ENCODE assay signal across 1 cellular context in genomic region chr4:184343400-184344177, GRCh38.
TF ChIP-seq lines count a peak whose summit lies in the region.

No MANE protein-coding gene starts in this region.

TF ChIP-seq in HepG2, 621 proteins besides CTCF, POLR2A, EP300 and RAD21 (continued from another document and continues in another):
- TF ChIP-seq ZNF574 (CRISPR knock-in tag; IDR thresholded peaks at IDR 0.05) = peak; percentile 60
- peak; percentile 49; the same call in 1 of the 2 replicates for TF ChIP-seq ZNF232 (CRISPR knock-in tag; IDR thresholded peaks at IDR 0.05; ENCODE audit: borderline replicate concordance)
- TF ChIP-seq ZNF292 (CRISPR knock-in tag; IDR thresholded peaks at IDR 0.05; ENCODE audit: borderline replicate concordance, low read depth) = peak; percentile 93
- no peak for TF ChIP-seq HDAC1 (CRISPR knock-in tag; IDR thresholded peaks at IDR 0.05)
- TF ChIP-seq JUND (CRISPR knock-in tag; IDR thresholded peaks at IDR 0.05) = no peak
- TF ChIP-seq TFAP4 (IDR thresholded peaks at IDR 0.05; ENCODE audit: borderline replicate concordance, low read depth) = peak; percentile 27; the same call in 1 of the 2 replicates
- TF ChIP-seq, protein P1, sequence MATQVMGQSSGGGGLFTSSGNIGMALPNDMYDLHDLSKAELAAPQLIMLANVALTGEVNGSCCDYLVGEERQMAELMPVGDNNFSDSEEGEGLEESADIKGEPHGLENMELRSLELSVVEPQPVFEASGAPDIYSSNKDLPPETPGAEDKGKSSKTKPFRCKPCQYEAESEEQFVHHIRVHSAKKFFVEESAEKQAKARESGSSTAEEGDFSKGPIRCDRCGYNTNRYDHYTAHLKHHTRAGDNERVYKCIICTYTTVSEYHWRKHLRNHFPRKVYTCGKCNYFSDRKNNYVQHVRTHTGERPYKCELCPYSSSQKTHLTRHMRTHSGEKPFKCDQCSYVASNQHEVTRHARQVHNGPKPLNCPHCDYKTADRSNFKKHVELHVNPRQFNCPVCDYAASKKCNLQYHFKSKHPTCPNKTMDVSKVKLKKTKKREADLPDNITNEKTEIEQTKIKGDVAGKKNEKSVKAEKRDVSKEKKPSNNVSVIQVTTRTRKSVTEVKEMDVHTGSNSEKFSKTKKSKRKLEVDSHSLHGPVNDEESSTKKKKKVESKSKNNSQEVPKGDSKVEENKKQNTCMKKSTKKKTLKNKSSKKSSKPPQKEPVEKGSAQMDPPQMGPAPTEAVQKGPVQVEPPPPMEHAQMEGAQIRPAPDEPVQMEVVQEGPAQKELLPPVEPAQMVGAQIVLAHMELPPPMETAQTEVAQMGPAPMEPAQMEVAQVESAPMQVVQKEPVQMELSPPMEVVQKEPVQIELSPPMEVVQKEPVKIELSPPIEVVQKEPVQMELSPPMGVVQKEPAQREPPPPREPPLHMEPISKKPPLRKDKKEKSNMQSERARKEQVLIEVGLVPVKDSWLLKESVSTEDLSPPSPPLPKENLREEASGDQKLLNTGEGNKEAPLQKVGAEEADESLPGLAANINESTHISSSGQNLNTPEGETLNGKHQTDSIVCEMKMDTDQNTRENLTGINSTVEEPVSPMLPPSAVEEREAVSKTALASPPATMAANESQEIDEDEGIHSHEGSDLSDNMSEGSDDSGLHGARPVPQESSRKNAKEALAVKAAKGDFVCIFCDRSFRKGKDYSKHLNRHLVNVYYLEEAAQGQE (IDR thresholded peaks at IDR 0.05; ENCODE audit: borderline replicate concordance in 1 of 2, low read depth in 1 of 2, low read length in 2 of 2) = no peak
- TF ChIP-seq SAP130 (CRISPR knock-in tag; IDR thresholded peaks at IDR 0.05; ENCODE audit: low read depth) = peak; percentile 64; the same call in 1 of the 2 replicates
- TF ChIP-seq NFKB2 (CRISPR knock-in tag; IDR thresholded peaks at IDR 0.05; ENCODE audit: borderline replicate concordance) = peak; percentile 69; the same call in 1 of the 2 replicates
- TF ChIP-seq, protein P2, sequence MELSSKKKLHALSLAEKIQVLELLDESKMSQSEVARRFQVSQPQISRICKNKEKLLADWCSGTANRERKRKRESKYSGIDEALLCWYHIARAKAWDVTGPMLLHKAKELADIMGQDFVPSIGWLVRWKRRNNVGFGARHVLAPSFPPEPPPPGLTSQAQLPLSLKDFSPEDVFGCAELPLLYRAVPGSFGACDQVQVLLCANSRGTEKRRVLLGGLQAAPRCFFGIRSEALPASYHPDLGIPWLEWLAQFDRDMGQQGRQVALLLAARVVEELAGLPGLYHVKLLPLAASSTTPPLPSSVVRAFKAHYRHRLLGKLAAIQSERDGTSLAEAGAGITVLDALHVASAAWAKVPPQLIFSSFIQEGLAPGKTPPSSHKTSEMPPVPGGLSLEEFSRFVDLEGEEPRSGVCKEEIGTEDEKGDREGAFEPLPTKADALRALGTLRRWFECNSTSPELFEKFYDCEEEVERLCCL (CRISPR knock-in tag; IDR thresholded peaks at IDR 0.05; ENCODE audit: borderline replicate concordance) = no peak
- TF ChIP-seq ZNF891 (CRISPR knock-in tag; IDR thresholded peaks at IDR 0.05) = peak; percentile 92
- TF ChIP-seq, protein P3, sequence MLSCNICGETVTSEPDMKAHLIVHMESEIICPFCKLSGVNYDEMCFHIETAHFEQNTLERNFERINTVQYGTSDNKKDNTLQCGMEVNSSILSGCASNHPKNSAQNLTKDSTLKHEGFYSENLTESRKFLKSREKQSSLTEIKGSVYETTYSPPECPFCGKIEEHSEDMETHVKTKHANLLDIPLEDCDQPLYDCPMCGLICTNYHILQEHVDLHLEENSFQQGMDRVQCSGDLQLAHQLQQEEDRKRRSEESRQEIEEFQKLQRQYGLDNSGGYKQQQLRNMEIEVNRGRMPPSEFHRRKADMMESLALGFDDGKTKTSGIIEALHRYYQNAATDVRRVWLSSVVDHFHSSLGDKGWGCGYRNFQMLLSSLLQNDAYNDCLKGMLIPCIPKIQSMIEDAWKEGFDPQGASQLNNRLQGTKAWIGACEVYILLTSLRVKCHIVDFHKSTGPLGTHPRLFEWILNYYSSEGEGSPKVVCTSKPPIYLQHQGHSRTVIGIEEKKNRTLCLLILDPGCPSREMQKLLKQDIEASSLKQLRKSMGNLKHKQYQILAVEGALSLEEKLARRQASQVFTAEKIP (CRISPR knock-in tag; IDR thresholded peaks at IDR 0.05; ENCODE audit: borderline replicate concordance) = no peak
- no peak for TF ChIP-seq CBX2 (IDR thresholded peaks at IDR 0.05; ENCODE audit: low read depth, low read length)
- TF ChIP-seq CBX2 (CRISPR knock-in tag; IDR thresholded peaks at IDR 0.05; ENCODE audit: low read depth) = no peak
- TF ChIP-seq SUZ12 (IDR thresholded peaks at IDR 0.05; ENCODE audit: low read depth, low read length) = peak; percentile 64
- TF ChIP-seq ZNF614 (CRISPR knock-in tag; IDR thresholded peaks at IDR 0.05; ENCODE audit: borderline replicate concordance) = peak; percentile 30; the same call in 1 of the 2 replicates
- TF ChIP-seq FOXK1 (CRISPR knock-in tag; IDR thresholded peaks at IDR 0.05; ENCODE audit: borderline replicate concordance, low read depth) = peak; percentile 49; the same call in 1 of the 2 replicates
- peak; percentile 53; the same call in 1 of the 2 replicates for TF ChIP-seq HDAC2 (CRISPR knock-in tag; IDR thresholded peaks at IDR 0.05)
- no peak for TF ChIP-seq ZNF576 (CRISPR knock-in tag; IDR thresholded peaks at IDR 0.05)
- peak; percentile 76; the same call in 1 of the 2 replicates for TF ChIP-seq HOMEZ (CRISPR knock-in tag; IDR thresholded peaks at IDR 0.05; ENCODE audit: low read depth)
- peak; percentile 47; the same call in 1 of the 2 replicates for TF ChIP-seq ZNF441 (CRISPR knock-in tag; IDR thresholded peaks at IDR 0.05; ENCODE audit: borderline replicate concordance)
- no peak for TF ChIP-seq FOXA3 (CRISPR knock-in tag; IDR thresholded peaks at IDR 0.05)
- peak; percentile 52; the same call in 1 of the 2 replicates for TF ChIP-seq KMT2B (CRISPR knock-in tag; IDR thresholded peaks at IDR 0.05)
- TF ChIP-seq, protein P4, sequence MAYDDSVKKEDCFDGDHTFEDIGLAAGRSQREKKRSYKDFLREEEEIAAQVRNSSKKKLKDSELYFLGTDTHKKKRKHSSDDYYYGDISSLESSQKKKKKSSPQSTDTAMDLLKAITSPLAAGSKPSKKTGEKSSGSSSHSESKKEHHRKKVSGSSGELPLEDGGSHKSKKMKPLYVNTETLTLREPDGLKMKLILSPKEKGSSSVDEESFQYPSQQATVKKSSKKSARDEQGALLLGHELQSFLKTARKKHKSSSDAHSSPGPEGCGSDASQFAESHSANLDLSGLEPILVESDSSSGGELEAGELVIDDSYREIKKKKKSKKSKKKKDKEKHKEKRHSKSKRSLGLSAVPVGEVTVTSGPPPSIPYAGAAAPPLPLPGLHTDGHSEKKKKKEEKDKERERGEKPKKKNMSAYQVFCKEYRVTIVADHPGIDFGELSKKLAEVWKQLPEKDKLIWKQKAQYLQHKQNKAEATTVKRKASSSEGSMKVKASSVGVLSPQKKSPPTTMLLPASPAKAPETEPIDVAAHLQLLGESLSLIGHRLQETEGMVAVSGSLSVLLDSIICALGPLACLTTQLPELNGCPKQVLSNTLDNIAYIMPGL (CRISPR knock-in tag; IDR thresholded peaks at IDR 0.05; ENCODE audit: borderline replicate concordance in 1 of 2, low read depth in 1 of 2) = no peak; a peak in 1 of 4 replicates
- peak; percentile 41; the same call in 1 of the 2 replicates for TF ChIP-seq ZNF746 (CRISPR knock-in tag; IDR thresholded peaks at IDR 0.05)
- TF ChIP-seq RBFOX2 (IDR thresholded peaks at IDR 0.05; ENCODE audit: low read depth, low read length) = no peak
- TF ChIP-seq, protein P5, sequence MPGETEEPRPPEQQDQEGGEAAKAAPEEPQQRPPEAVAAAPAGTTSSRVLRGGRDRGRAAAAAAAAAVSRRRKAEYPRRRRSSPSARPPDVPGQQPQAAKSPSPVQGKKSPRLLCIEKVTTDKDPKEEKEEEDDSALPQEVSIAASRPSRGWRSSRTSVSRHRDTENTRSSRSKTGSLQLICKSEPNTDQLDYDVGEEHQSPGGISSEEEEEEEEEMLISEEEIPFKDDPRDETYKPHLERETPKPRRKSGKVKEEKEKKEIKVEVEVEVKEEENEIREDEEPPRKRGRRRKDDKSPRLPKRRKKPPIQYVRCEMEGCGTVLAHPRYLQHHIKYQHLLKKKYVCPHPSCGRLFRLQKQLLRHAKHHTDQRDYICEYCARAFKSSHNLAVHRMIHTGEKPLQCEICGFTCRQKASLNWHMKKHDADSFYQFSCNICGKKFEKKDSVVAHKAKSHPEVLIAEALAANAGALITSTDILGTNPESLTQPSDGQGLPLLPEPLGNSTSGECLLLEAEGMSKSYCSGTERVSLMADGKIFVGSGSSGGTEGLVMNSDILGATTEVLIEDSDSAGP (CRISPR knock-in tag; IDR thresholded peaks at IDR 0.05; ENCODE audit: borderline replicate concordance) = peak; percentile 51; the same call in 1 of the 2 replicates
- TF ChIP-seq YY1 (IDR thresholded peaks at IDR 0.05; ENCODE audit: insufficient read depth, insufficient replicate concordance, low read depth, low read length) = peak; percentile 57
- no peak for TF ChIP-seq ZBTB7B (CRISPR knock-in tag; IDR thresholded peaks at IDR 0.05)
- 0 out of 2 replicates have a peak, but pooled peaks have one; percentile 33 for TF ChIP-seq ZNF136 (CRISPR knock-in tag; IDR thresholded peaks at IDR 0.05; ENCODE audit: low read depth)
- no peak for TF ChIP-seq PPARG (CRISPR knock-in tag; conservative IDR thresholded peaks at IDR 0.05)
- TF ChIP-seq BRD4 (CRISPR knock-in tag; IDR thresholded peaks at IDR 0.05) = peak; percentile 56; the same call in 1 of the 2 replicates
- TF ChIP-seq DRAP1 (CRISPR knock-in tag; IDR thresholded peaks at IDR 0.05) = peak; percentile 51
- 0 out of 2 replicates have a peak, but pooled peaks have one; percentile 37 for TF ChIP-seq ZNF335 (CRISPR knock-in tag; IDR thresholded peaks at IDR 0.05)
- no peak for TF ChIP-seq ZNF850 (CRISPR knock-in tag; conservative IDR thresholded peaks at IDR 0.05)
- no peak for TF ChIP-seq SMAD1 (CRISPR knock-in tag; IDR thresholded peaks at IDR 0.05; ENCODE audit: borderline replicate concordance, low read depth)
- TF ChIP-seq ZNF501 (CRISPR knock-in tag; IDR thresholded peaks at IDR 0.05) = peak; percentile 79
- 0 out of 2 replicates have a peak, but pooled peaks have one; percentile 36 for TF ChIP-seq ZNF777 (CRISPR knock-in tag; IDR thresholded peaks at IDR 0.05)
- TF ChIP-seq ZFP36 (IDR thresholded peaks at IDR 0.05; ENCODE audit: borderline replicate concordance, low read depth, low read length, partially characterized antibody) = no peak
- no peak for TF ChIP-seq ONECUT2 (CRISPR knock-in tag; IDR thresholded peaks at IDR 0.05)
- TF ChIP-seq HNF1B (CRISPR knock-in tag; IDR thresholded peaks at IDR 0.05) = peak; percentile 80
- 0 out of 2 replicates have a peak, but pooled peaks have one; percentile 33 for TF ChIP-seq AKAP8 (CRISPR knock-in tag; IDR thresholded peaks at IDR 0.05)
- TF ChIP-seq IKZF4 (CRISPR knock-in tag; IDR thresholded peaks at IDR 0.05; ENCODE audit: borderline replicate concordance, low read depth, not compliant biosample characterization) = no peak
- TF ChIP-seq ZNF577 (CRISPR knock-in tag; IDR thresholded peaks at IDR 0.05; ENCODE audit: borderline replicate concordance, low read depth) = no peak
- TF ChIP-seq RFX5 (IDR thresholded peaks at IDR 0.05; ENCODE audit: low read depth, low read length) = no peak
